In genomic region chr13:97122381-97122996, GRCh38 we compare ENCODE assay signal across 12 cellular contexts.
DNase-seq lines count a peak whose midpoint lies in the region; ATAC-seq and TF ChIP-seq lines count a peak whose summit lies in the region.
"Had no signal": no experiment of that assay in that cellular context is flagged by ENCODE, and none has a peak within 500 bp of the region (broad histone marks: within the 10 kb centered on the region; RNA-seq: fewer than 3 reads in every experiment).

No MANE protein-coding gene starts in this region.

- no peak overlapping the region for H3K4me3 ChIP-seq in fibroblast of pulmonary artery (replicated peaks; ENCODE audit: low read depth, low read length)
- H3K4me3 ChIP-seq in smooth muscle cell = no peak overlapping the region

- H3K9me3 Mint-ChIP-seq in activated CD4-positive, alpha-beta T cell treated with anti-CD3 and anti-CD28 coated beads, Interleukin-2, amount 10 ng/mL, durations not matched to agents 7 days and 5 days = no peaks in the 10 kb centered on the region
- H3K9me3 Mint-ChIP-seq: naive thymus-derived CD8-positive, alpha-beta T cell had no signal

- no peak overlapping the region for H3K4me3 Mint-ChIP-seq in activated CD4-positive, alpha-beta T cell treated with anti-CD3 and anti-CD28 coated beads, Interleukin-2, amount 10 ng/mL, durations not matched to agents 7 days and 5 days
- H3K4me3 Mint-ChIP-seq: naive thymus-derived CD8-positive, alpha-beta T cell had no signal

- H3K9me3 ChIP-seq in smooth muscle cell (replicated peaks; ENCODE audit: low read depth) = no peaks in the 10 kb centered on the region

- H3K4me2 ChIP-seq in smooth muscle cell = peak overlapping the region; percentile 62

- TF ChIP-seq CTCF in fibroblast of pulmonary artery (IDR thresholded peaks at IDR 0.05; ENCODE audit: low read length, missing control alignments) = no peak
- TF ChIP-seq CTCF in smooth muscle cell (IDR thresholded peaks at IDR 0.05; ENCODE audit: borderline replicate concordance, insufficient read depth, poor library complexity, severe bottlenecking) = no peak

- DNase-seq in NCI-H1417 (lab: John Stamatoyannopoulos, UW) = peak in 2 of 3 experiments; percentile 30 to 31
- DNase-seq in NCI-H1417 treated with DMSO at 0.1 percent for 48 hours (lab: John Stamatoyannopoulos, UW) = no peak
- peak; percentile 77 for DNase-seq in fibroblast of pulmonary artery (ENCODE audit: low read depth)
- no peak for DNase-seq in smooth muscle cell (lab: John Stamatoyannopoulos, UW; ENCODE audit: unreplicated experiment)
- DNase-seq in activated CD4-positive, alpha-beta T cell treated with anti-CD3 and anti-CD28 coated beads, Interleukin-2, amount 10 ng/mL, durations not matched to agents 7 days and 5 days = no peak
- no peak for DNase-seq in RPMI8226
- DNase-seq: GOT3; Kasumi-1; naive thymus-derived CD8-positive, alpha-beta T cell; NCI-H526 had no signal

- H4K20me1 ChIP-seq in smooth muscle cell (ENCODE audit: low read depth) = no peaks in the 10 kb centered on the region

- no peak overlapping the region for H3K27ac Mint-ChIP-seq in activated CD4-positive, alpha-beta T cell treated with anti-CD3 and anti-CD28 coated beads, Interleukin-2, amount 10 ng/mL, durations not matched to agents 7 days and 5 days
- H3K27ac Mint-ChIP-seq: naive thymus-derived CD8-positive, alpha-beta T cell had no signal

- H3K4me1 ChIP-seq in smooth muscle cell (ENCODE audit: low read depth) = peaks cover 29% of the 10 kb centered on the region

- H3K27ac ChIP-seq in smooth muscle cell (ENCODE audit: low read depth) = peak overlapping the region; percentile 64

- no peaks in the 10 kb centered on the region for H3F3A ChIP-seq in smooth muscle cell (ENCODE audit: low read depth)

- ATAC-seq in SK-N-SH treated with all-trans-retinoic acid at 6 μM for 48 hours (peak; percentile 60), HG03439 (IDR thresholded peaks at IDR 0.05; ENCODE audit: unreplicated experiment) (no peak)
- ATAC-seq: naive thymus-derived CD8-positive, alpha-beta T cell had no signal

- no peaks in the 10 kb centered on the region for H3K27me3 ChIP-seq in smooth muscle cell (ENCODE audit: low read depth)

- no peak overlapping the region for H2AFZ ChIP-seq in smooth muscle cell (ENCODE audit: low read depth)

- CTCF ChIA-PET in activated CD4-positive, alpha-beta T cell treated with anti-CD3 and anti-CD28 coated beads, Interleukin-2, amount 10 ng/mL, durations not matched to agents 7 days and 5 days (lab: Charles Lee) = interaction anchor here (1.3 kb wide), 1 partner anchor 13 kb away, joined by 5 read pairs; no protein-coding TSS in a partner anchor

- peaks cover 5% of the 10 kb centered on the region for H3K4me1 Mint-ChIP-seq in activated CD4-positive, alpha-beta T cell treated with anti-CD3 and anti-CD28 coated beads, Interleukin-2, amount 10 ng/mL, durations not matched to agents 7 days and 5 days
- H3K4me1 Mint-ChIP-seq: naive thymus-derived CD8-positive, alpha-beta T cell had no signal

- no peaks in the 10 kb centered on the region for H3K36me3 Mint-ChIP-seq in activated CD4-positive, alpha-beta T cell treated with anti-CD3 and anti-CD28 coated beads, Interleukin-2, amount 10 ng/mL, durations not matched to agents 7 days and 5 days (ENCODE audit: low read depth)
- H3K36me3 Mint-ChIP-seq: naive thymus-derived CD8-positive, alpha-beta T cell had no signal

- no peaks in the 10 kb centered on the region for H3K36me3 ChIP-seq in smooth muscle cell (ENCODE audit: low read depth)

- peak overlapping the region; percentile 33 for H3K9ac ChIP-seq in smooth muscle cell (ENCODE audit: low read depth)

- POLR2A ChIA-PET in activated CD4-positive, alpha-beta T cell treated with anti-CD3 and anti-CD28 coated beads, Interleukin-2, amount 10 ng/mL, durations not matched to agents 7 days and 5 days (lab: Charles Lee) = no interaction called here

- peaks cover 11% of the 10 kb centered on the region for H3K27me3 Mint-ChIP-seq in activated CD4-positive, alpha-beta T cell treated with anti-CD3 and anti-CD28 coated beads, Interleukin-2, amount 10 ng/mL, durations not matched to agents 7 days and 5 days

- H3K79me2 ChIP-seq in smooth muscle cell (ENCODE audit: low read depth) = no peaks in the 10 kb centered on the region

- WGBS in smooth muscle cell (ENCODE audit: low lambda C conversion rate) = 56% methylated on average over 4 of the region's 4 CpGs

TF ChIP-seq in SK-N-SH treated with all-trans-retinoic acid at 6 μM for 48 hours, 23 proteins besides CTCF, POLR2A, EP300 and RAD21:
- peak; percentile 53 for TF ChIP-seq ISL1 (CRISPR knock-in tag; IDR thresholded peaks at IDR 0.05)
- TF ChIP-seq CREB5 (CRISPR knock-in tag; IDR thresholded peaks at IDR 0.05; ENCODE audit: low read depth) = no peak
- TF ChIP-seq ZNF70 (CRISPR knock-in tag; IDR thresholded peaks at IDR 0.05) = no peak
- TF ChIP-seq ZNF565 (CRISPR knock-in tag; conservative IDR thresholded peaks at IDR 0.05; ENCODE audit: low read depth) = no peak
- TF ChIP-seq CSDC2 (CRISPR knock-in tag; IDR thresholded peaks at IDR 0.05) = peak; percentile 85; the same call in 1 of the 2 replicates
- no peak for TF ChIP-seq GLIS3 (CRISPR knock-in tag; IDR thresholded peaks at IDR 0.05)
- no peak for TF ChIP-seq RARB (CRISPR knock-in tag; IDR thresholded peaks at IDR 0.05)

Comparison
In these comparisons a context has a peak if more than half of its experiments do, and no peak if none do; other contexts are left out.
1. DNase-seq: peak in NCI-H1417 (2 of 3) and fibroblast of pulmonary artery (single experiment); none in NCI-H1417 treated with DMSO at 0.1 percent for 48 hours (single experiment), smooth muscle cell (single experiment), activated CD4-positive, alpha-beta T cell treated with anti-CD3 and anti-CD28 coated beads, Interleukin-2, amount 10 ng/mL, durations not matched to agents 7 days and 5 days (single experiment) and RPMI8226 (single experiment).